In genomic region chr6:10722570-10722819, GRCh38 we compare ENCODE assay signal across 8 cellular contexts. TPM values are rescaled to one million over a fixed set of nuclear protein-coding genes. Genes with fewer than 3 reads are reported as not detected.
DNase-seq lines count a peak whose midpoint lies in the region; ATAC-seq and TF ChIP-seq lines count a peak whose summit lies in the region.

No MANE protein-coding gene starts in this region.

- H3K9me3 ChIP-seq in CD4-positive, CD25-positive, alpha-beta regulatory T cell (ENCODE audit: control insufficient read depth in 2 of 2, low read length in 2 of 2), result no peaks in the 10 kb centered on the region
- no peaks in the 10 kb centered on the region for H3K9me3 ChIP-seq in effector memory CD4-positive, alpha-beta T cell (ENCODE audit: control insufficient read depth, low read length)

- H3K4me1 Mint-ChIP-seq in CD4-positive, CD25-positive, alpha-beta regulatory T cell, result peaks cover 14 to 62% (median 44%) of the 10 kb centered on the region in 4 donors
- peaks cover 38% of the 10 kb centered on the region for H3K4me1 Mint-ChIP-seq in neural crest cell

- ATAC-seq in CD4-positive, CD25-positive, alpha-beta regulatory T cell (ENCODE audit: low read depth in 2 of 2), result no peak
- no peak for ATAC-seq in left lobe of liver

- peaks cover 0 to 9% (median 2%) of the 10 kb centered on the region in 7 donors for H3K9me3 Mint-ChIP-seq in CD4-positive, CD25-positive, alpha-beta regulatory T cell
- peaks cover 2% of the 10 kb centered on the region for H3K9me3 Mint-ChIP-seq in neural crest cell

- peaks cover 5% of the 10 kb centered on the region for H3K36me3 ChIP-seq in CD4-positive, CD25-positive, alpha-beta regulatory T cell (ENCODE audit: control insufficient read depth, insufficient read depth, low read length)
- H3K36me3 ChIP-seq in effector memory CD4-positive, alpha-beta T cell (ENCODE audit: control insufficient read depth, insufficient read depth, low read length), result no peaks in the 10 kb centered on the region

- H3K4me1 ChIP-seq in CD4-positive, CD25-positive, alpha-beta regulatory T cell (ENCODE audit: control insufficient read depth, insufficient read depth, low read length, poor library complexity, severe bottlenecking), result peaks cover 27% of the 10 kb centered on the region
- H3K4me1 ChIP-seq in effector memory CD4-positive, alpha-beta T cell (ENCODE audit: control insufficient read depth, insufficient read depth, low read length, poor library complexity, severe bottlenecking), result peaks cover 6% of the 10 kb centered on the region

- peak in 1 of 3 donors; percentile 2 for DNase-seq in CD4-positive, CD25-positive, alpha-beta regulatory T cell
- DNase-seq in NCI-H2029 (lab: John Stamatoyannopoulos, UW) (peak; percentile 57), neural crest cell (ENCODE audit: low read depth, low spot score) (no peak), OCI-M2 (lab: John Stamatoyannopoulos, UW; ENCODE audit: unreplicated experiment) (no peak), KG1 (lab: John Stamatoyannopoulos, UW) (no peak), left lobe of liver (ENCODE audit: low spot score) (no peak)
- no peak for DNase-seq in effector memory CD4-positive, alpha-beta T cell
- no peak for DNase-seq in stimulated activated CD4-positive, alpha-beta T cell treated with anti-CD3 and anti-CD28 coated beads, Interleukin-15, amount 100 ng/mL, for 24 hours

- H3K4me3 Mint-ChIP-seq in CD4-positive, CD25-positive, alpha-beta regulatory T cell, result peak overlapping the region; percentile 93 to 99 (median 94)
- peak overlapping the region; percentile 98 for H3K4me3 Mint-ChIP-seq in neural crest cell

- TF ChIP-seq CTCF in neural crest cell (conservative IDR thresholded peaks at IDR 0.05), result no peak

- peak overlapping the region; percentile 83 for H3K4me3 ChIP-seq in CD4-positive, CD25-positive, alpha-beta regulatory T cell (ENCODE audit: low read depth, low read length)
- H3K4me3 ChIP-seq in effector memory CD4-positive, alpha-beta T cell (ENCODE audit: insufficient read depth, low read depth, low read length, poor library complexity, severe bottlenecking), result peak overlapping the region; percentile 62

- H3K27me3 ChIP-seq in CD4-positive, CD25-positive, alpha-beta regulatory T cell (ENCODE audit: control insufficient read depth, insufficient read depth, low read length), result no peaks in the 10 kb centered on the region
- H3K27me3 ChIP-seq in effector memory CD4-positive, alpha-beta T cell (replicated peaks; ENCODE audit: control insufficient read depth, insufficient read depth, low read length, poor library complexity, severe bottlenecking), result no peaks in the 10 kb centered on the region

- H3K36me3 Mint-ChIP-seq in CD4-positive, CD25-positive, alpha-beta regulatory T cell, result no peaks in the 10 kb centered on the region
- H3K36me3 Mint-ChIP-seq in neural crest cell (ENCODE audit: low read depth), result peaks cover 7% of the 10 kb centered on the region

- peak overlapping the region; percentile 76 for H3K27ac ChIP-seq in CD4-positive, CD25-positive, alpha-beta regulatory T cell (ENCODE audit: insufficient read depth, low read length, poor library complexity, severe bottlenecking)
- peak overlapping the region; percentile 61 for H3K27ac ChIP-seq in effector memory CD4-positive, alpha-beta T cell (ENCODE audit: insufficient read depth, low read length, poor library complexity, severe bottlenecking)

- H3K27me3 Mint-ChIP-seq in CD4-positive, CD25-positive, alpha-beta regulatory T cell, result no peaks in the 10 kb centered on the region
- H3K27me3 Mint-ChIP-seq in neural crest cell (ENCODE audit: low read depth), result no peaks in the 10 kb centered on the region

- H3K27ac Mint-ChIP-seq in CD4-positive, CD25-positive, alpha-beta regulatory T cell, result peak overlapping the region; percentile 93 to 99 (median 94)
- peak overlapping the region; percentile 97 for H3K27ac Mint-ChIP-seq in neural crest cell (ENCODE audit: unreplicated experiment)

RNA-seq across cellular contexts. Expression of gene TMEM14C, which starts 0.4 kb away (rescaled TPM):
- total RNA-seq in CD4-positive, CD25-positive, alpha-beta regulatory T cell, result 15.7 TPM
- polyA plus RNA-seq in CD4-positive, CD25-positive, alpha-beta regulatory T cell, result 100 to 1,000 TPM in 1 of 4 donors, 10 to 100 TPM in 3; 83.7 to 172 (median 89.2) TPM
- 88.3 and 90.5 TPM in 2 replicates for total RNA-seq in neural crest cell
- total RNA-seq in left lobe of liver, result 52.0 TPM

RNA-seq across cellular contexts. Expression of gene TMEM14B, which starts 25.1 kb away (rescaled TPM):
- total RNA-seq in CD4-positive, CD25-positive, alpha-beta regulatory T cell, result 48.8 TPM
- 100 to 1,000 TPM; 177 to 219 (median 209) TPM for polyA plus RNA-seq in CD4-positive, CD25-positive, alpha-beta regulatory T cell
- total RNA-seq in neural crest cell (80.8 and 81.5 TPM in 2 replicates), left lobe of liver (48.1 TPM)

RNA-seq across cellular contexts. Expression of gene PAK1IP1, which starts 27.7 kb away (rescaled TPM):
- total RNA-seq in CD4-positive, CD25-positive, alpha-beta regulatory T cell, result 6.0 TPM
- polyA plus RNA-seq in CD4-positive, CD25-positive, alpha-beta regulatory T cell, result 10 to 100 TPM; 12.2 to 14.4 (median 13.9) TPM
- total RNA-seq in neural crest cell (21.6 and 25.4 TPM in 2 replicates), left lobe of liver (4.2 TPM)

RNA-seq across cellular contexts. Expression of gene C6orf52, which starts 28.1 kb away (rescaled TPM):
- not detected for total RNA-seq in CD4-positive, CD25-positive, alpha-beta regulatory T cell
- polyA plus RNA-seq in CD4-positive, CD25-positive, alpha-beta regulatory T cell, result 1 to 10 TPM in 2 of 4 donors, under 1 TPM in 1, not detected in 1; 0.68 to 2.6 (median 2.3) TPM
- total RNA-seq in neural crest cell, result 5.3 and 8.2 TPM in 2 replicates
- total RNA-seq in left lobe of liver, result 2.2 TPM
